1 cellular context compared by ENCODE assay signal in the genomic region with DNA sequence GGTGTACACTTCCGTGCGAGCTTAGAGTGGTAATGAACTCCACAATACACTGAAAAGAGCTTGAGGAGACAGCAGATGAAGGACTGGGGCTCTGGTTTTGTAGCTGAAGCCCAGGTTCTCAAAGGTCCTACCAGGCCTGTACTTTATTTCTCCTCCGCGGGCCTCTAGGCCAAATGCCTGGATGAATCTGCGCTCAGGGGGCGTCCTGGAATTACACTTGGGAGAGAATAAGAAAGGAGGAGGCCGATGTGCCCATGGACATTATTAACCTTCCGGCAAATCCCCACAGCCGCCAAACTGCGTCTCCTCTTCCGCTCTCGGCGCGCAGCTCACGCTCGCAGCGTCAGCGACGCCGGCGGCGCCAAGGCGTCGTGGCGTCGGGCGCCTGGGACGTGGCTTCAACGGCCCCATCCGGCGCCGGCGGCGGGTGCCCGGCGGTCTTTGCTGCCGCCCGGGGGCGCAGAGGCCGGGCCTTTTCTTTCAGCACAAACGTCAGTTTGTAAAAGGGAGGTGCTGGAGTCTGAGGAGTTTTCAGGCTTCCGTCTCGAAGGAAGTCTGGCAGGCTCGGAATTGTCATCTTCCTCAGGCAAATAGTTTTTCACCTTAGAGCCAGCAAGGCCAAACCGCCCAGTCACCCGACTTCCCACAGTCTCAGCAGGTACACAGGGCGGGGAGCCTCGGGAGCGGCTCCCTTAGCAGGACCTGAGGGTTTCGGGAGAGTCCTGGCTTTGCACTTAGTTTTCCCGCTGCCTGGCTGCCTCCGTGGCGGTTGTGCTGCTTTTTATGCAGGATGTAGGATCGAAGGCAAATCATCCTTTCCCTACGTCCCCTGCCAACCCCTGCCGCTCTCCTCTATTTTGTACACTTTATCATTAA.
TF ChIP-seq lines count a peak whose summit lies in the region.

Gene CCDC7 (plus strand): TSS at position 401 of the 876 bp plus-strand sequence. CDS start 5,503 bp downstream, outside the sequence.

TF ChIP-seq in K562, 482 proteins besides CTCF, POLR2A, EP300 and RAD21 (continued from another document and continues in another):
- TF ChIP-seq, protein P1, sequence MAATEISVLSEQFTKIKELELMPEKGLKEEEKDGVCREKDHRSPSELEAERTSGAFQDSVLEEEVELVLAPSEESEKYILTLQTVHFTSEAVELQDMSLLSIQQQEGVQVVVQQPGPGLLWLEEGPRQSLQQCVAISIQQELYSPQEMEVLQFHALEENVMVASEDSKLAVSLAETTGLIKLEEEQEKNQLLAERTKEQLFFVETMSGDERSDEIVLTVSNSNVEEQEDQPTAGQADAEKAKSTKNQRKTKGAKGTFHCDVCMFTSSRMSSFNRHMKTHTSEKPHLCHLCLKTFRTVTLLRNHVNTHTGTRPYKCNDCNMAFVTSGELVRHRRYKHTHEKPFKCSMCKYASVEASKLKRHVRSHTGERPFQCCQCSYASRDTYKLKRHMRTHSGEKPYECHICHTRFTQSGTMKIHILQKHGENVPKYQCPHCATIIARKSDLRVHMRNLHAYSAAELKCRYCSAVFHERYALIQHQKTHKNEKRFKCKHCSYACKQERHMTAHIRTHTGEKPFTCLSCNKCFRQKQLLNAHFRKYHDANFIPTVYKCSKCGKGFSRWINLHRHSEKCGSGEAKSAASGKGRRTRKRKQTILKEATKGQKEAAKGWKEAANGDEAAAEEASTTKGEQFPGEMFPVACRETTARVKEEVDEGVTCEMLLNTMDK (IDR thresholded peaks at IDR 0.05; ENCODE audit: borderline replicate concordance, insufficient read depth, low read depth, low read length, poor library complexity, severe bottlenecking), result peak; percentile 56
- no peak for TF ChIP-seq PURB (CRISPR knock-in tag; IDR thresholded peaks at IDR 0.05; ENCODE audit: low read depth)
- TF ChIP-seq, protein P2, sequence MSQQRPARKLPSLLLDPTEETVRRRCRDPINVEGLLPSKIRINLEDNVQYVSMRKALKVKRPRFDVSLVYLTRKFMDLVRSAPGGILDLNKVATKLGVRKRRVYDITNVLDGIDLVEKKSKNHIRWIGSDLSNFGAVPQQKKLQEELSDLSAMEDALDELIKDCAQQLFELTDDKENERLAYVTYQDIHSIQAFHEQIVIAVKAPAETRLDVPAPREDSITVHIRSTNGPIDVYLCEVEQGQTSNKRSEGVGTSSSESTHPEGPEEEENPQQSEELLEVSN (IDR thresholded peaks at IDR 0.05; ENCODE audit: borderline replicate concordance in 1 of 2, extremely low read depth in 1 of 2, insufficient read depth in 1 of 2, insufficient read length in 1 of 2, low read depth in 1 of 2, low read length in 1 of 2, poor library complexity in 1 of 2, severe bottlenecking in 1 of 2), result peak; percentile 68 to 86
- TF ChIP-seq RBFOX2 (IDR thresholded peaks at IDR 0.05; ENCODE audit: low read depth, low read length), result peak; percentile 98
- TF ChIP-seq ARID1B (IDR thresholded peaks at IDR 0.05), result no peak
- peak; percentile 89 for TF ChIP-seq CREB1 (IDR thresholded peaks at IDR 0.05)
- no peak for TF ChIP-seq CREB1 (CRISPR knock-in tag; IDR thresholded peaks at IDR 0.05)
- TF ChIP-seq PCBP1 (IDR thresholded peaks at IDR 0.05; ENCODE audit: low read depth, low read length, poor library complexity, severe bottlenecking), result no peak
- TF ChIP-seq HNRNPUL1 (IDR thresholded peaks at IDR 0.05; ENCODE audit: low read length), result no peak
- TF ChIP-seq ADNP (tag; IDR thresholded peaks at IDR 0.05), result no peak
- 0 out of 2 replicates have a peak, but pooled peaks have one; percentile 6 for TF ChIP-seq TCF7L2 (IDR thresholded peaks at IDR 0.05; ENCODE audit: low read depth, low read length)
- TF ChIP-seq ZNF217 (CRISPR knock-in tag; IDR thresholded peaks at IDR 0.05), result no peak
- peak; percentile 34; the same call in 1 of the 2 replicates for TF ChIP-seq OTX1 (CRISPR knock-in tag; IDR thresholded peaks at IDR 0.05)
- peak; percentile 30; the same call in 1 of the 2 replicates for TF ChIP-seq ZBTB1 (CRISPR knock-in tag; IDR thresholded peaks at IDR 0.05; ENCODE audit: borderline replicate concordance, low read depth)
- TF ChIP-seq, protein P3, sequence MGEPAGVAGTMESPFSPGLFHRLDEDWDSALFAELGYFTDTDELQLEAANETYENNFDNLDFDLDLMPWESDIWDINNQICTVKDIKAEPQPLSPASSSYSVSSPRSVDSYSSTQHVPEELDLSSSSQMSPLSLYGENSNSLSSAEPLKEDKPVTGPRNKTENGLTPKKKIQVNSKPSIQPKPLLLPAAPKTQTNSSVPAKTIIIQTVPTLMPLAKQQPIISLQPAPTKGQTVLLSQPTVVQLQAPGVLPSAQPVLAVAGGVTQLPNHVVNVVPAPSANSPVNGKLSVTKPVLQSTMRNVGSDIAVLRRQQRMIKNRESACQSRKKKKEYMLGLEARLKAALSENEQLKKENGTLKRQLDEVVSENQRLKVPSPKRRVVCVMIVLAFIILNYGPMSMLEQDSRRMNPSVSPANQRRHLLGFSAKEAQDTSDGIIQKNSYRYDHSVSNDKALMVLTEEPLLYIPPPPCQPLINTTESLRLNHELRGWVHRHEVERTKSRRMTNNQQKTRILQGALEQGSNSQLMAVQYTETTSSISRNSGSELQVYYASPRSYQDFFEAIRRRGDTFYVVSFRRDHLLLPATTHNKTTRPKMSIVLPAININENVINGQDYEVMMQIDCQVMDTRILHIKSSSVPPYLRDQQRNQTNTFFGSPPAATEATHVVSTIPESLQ (CRISPR knock-in tag; IDR thresholded peaks at IDR 0.05), result 0 out of 2 replicates have a peak, but pooled peaks have one; percentile 23
- no peak for TF ChIP-seq ZNF695 (CRISPR knock-in tag; IDR thresholded peaks at IDR 0.05)
- TF ChIP-seq FOXK1 (CRISPR knock-in tag; IDR thresholded peaks at IDR 0.05; ENCODE audit: borderline replicate concordance), result no peak
- TF ChIP-seq JUNB (CRISPR knock-in tag; conservative IDR thresholded peaks at IDR 0.05), result no peak
- no peak for TF ChIP-seq ZKSCAN8 (CRISPR knock-in tag; IDR thresholded peaks at IDR 0.05)
- TF ChIP-seq ZNF184 (CRISPR knock-in tag; IDR thresholded peaks at IDR 0.05), result no peak
- TF ChIP-seq COPS2 (conservative IDR thresholded peaks at IDR 0.05), result no peak
- TF ChIP-seq ZNF436 (CRISPR knock-in tag; IDR thresholded peaks at IDR 0.05), result no peak
- no peak for TF ChIP-seq IFI16 (CRISPR knock-in tag; IDR thresholded peaks at IDR 0.05)
- TF ChIP-seq SMC3 (conservative IDR thresholded peaks at IDR 0.05; ENCODE audit: insufficient read depth, low read depth, low read length), result 0 out of 2 replicates have a peak, but pooled peaks have one; percentile 15
- no peak for TF ChIP-seq PHF21A (IDR thresholded peaks at IDR 0.05; ENCODE audit: borderline replicate concordance, low read depth)
- peak; percentile 86 for TF ChIP-seq POLR2H (tag; IDR thresholded peaks at IDR 0.05; ENCODE audit: low read depth)
- TF ChIP-seq HNRNPL (IDR thresholded peaks at IDR 0.05; ENCODE audit: low read depth, low read length), result 0 out of 2 replicates have a peak, but pooled peaks have one; percentile 60
- TF ChIP-seq, protein P4, sequence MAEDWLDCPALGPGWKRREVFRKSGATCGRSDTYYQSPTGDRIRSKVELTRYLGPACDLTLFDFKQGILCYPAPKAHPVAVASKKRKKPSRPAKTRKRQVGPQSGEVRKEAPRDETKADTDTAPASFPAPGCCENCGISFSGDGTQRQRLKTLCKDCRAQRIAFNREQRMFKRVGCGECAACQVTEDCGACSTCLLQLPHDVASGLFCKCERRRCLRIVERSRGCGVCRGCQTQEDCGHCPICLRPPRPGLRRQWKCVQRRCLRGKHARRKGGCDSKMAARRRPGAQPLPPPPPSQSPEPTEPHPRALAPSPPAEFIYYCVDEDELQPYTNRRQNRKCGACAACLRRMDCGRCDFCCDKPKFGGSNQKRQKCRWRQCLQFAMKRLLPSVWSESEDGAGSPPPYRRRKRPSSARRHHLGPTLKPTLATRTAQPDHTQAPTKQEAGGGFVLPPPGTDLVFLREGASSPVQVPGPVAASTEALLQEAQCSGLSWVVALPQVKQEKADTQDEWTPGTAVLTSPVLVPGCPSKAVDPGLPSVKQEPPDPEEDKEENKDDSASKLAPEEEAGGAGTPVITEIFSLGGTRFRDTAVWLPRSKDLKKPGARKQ (CRISPR knock-in tag; IDR thresholded peaks at IDR 0.05), result no peak
- TF ChIP-seq ETS2 (tag; IDR thresholded peaks at IDR 0.05; ENCODE audit: borderline replicate concordance, poor library complexity, severe bottlenecking), result no peak
- TF ChIP-seq, protein P5, sequence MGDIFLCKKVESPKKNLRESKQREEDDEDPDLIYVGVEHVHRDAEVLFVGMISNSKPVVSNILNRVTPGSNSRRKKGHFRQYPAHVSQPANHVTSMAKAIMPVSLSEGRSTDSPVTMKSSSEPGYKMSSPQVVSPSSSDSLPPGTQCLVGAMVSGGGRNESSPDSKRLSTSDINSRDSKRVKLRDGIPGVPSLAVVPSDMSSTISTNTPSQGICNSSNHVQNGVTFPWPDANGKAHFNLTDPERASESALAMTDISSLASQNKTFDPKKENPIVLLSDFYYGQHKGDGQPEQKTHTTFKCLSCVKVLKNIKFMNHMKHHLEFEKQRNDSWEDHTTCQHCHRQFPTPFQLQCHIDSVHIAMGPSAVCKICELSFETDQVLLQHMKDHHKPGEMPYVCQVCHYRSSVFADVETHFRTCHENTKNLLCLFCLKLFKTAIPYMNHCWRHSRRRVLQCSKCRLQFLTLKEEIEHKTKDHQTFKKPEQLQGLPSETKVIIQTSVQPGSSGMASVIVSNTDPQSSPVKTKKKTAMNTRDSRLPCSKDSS (IDR thresholded peaks at IDR 0.05; ENCODE audit: low read depth, partially characterized antibody), result no peak
- peak; percentile 77 for TF ChIP-seq ZKSCAN1 (IDR thresholded peaks at IDR 0.05; ENCODE audit: low read depth, low read length)
- TF ChIP-seq YY1 (IDR thresholded peaks at IDR 0.05; ENCODE audit: borderline replicate concordance in 1 of 3, control insufficient read depth in 1 of 3, extremely low read depth in 1 of 3, insufficient read depth in 3 of 3, insufficient read length in 1 of 3, insufficient replicate concordance in 2 of 3, low read depth in 1 of 3, low read length in 2 of 3), result peak in 2 of 3 experiments; percentile 71 to 82
- TF ChIP-seq, protein P6, sequence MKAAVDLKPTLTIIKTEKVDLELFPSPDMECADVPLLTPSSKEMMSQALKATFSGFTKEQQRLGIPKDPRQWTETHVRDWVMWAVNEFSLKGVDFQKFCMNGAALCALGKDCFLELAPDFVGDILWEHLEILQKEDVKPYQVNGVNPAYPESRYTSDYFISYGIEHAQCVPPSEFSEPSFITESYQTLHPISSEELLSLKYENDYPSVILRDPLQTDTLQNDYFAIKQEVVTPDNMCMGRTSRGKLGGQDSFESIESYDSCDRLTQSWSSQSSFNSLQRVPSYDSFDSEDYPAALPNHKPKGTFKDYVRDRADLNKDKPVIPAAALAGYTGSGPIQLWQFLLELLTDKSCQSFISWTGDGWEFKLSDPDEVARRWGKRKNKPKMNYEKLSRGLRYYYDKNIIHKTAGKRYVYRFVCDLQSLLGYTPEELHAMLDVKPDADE (conservative IDR thresholded peaks at IDR 0.05; ENCODE audit: control insufficient read depth, low read depth, low read length), result peak; percentile 62; the same call in 1 of the 2 replicates
- TF ChIP-seq SMARCA5 (IDR thresholded peaks at IDR 0.05), result no peak
- TF ChIP-seq HMG20B (CRISPR knock-in tag; IDR thresholded peaks at IDR 0.05), result no peak
- TF ChIP-seq HDAC3 (IDR thresholded peaks at IDR 0.05; ENCODE audit: borderline replicate concordance, partially characterized antibody), result peak; percentile 71
- TF ChIP-seq KDM5B (IDR thresholded peaks at IDR 0.05; ENCODE audit: insufficient replicate concordance, low read depth, low read length), result peak; percentile 88
- TF ChIP-seq ZC3H4 (CRISPR knock-in tag; IDR thresholded peaks at IDR 0.05; ENCODE audit: borderline replicate concordance), result no peak
- TF ChIP-seq MTF1 (CRISPR knock-in tag; IDR thresholded peaks at IDR 0.05; ENCODE audit: borderline replicate concordance), result no peak
- 0 out of 2 replicates have a peak, but pooled peaks have one; percentile 35 for TF ChIP-seq ZNF584 (CRISPR knock-in tag; IDR thresholded peaks at IDR 0.05; ENCODE audit: low read depth)
- no peak for TF ChIP-seq SAFB2 (IDR thresholded peaks at IDR 0.05; ENCODE audit: borderline replicate concordance, low read depth, low read length, severe bottlenecking)
- TF ChIP-seq ZNF76 (CRISPR knock-in tag; IDR thresholded peaks at IDR 0.05; ENCODE audit: borderline replicate concordance), result no peak
- TF ChIP-seq ESRRA (IDR thresholded peaks at IDR 0.05; ENCODE audit: borderline replicate concordance, low read depth), result peak; percentile 43; the same call in 1 of the 2 replicates
- TF ChIP-seq ARID3A (IDR thresholded peaks at IDR 0.05; ENCODE audit: borderline replicate concordance, low read depth, low read length), result no peak
- peak; percentile 59; the same call in 1 of the 2 replicates for TF ChIP-seq GATAD2B (IDR thresholded peaks at IDR 0.05; ENCODE audit: borderline replicate concordance)
- peak; percentile 74 to 77; a peak in 3 of 4 replicates for TF ChIP-seq ETV6 (IDR thresholded peaks at IDR 0.05; ENCODE audit: borderline replicate concordance in 1 of 2, low read depth in 2 of 2, low read length in 1 of 2)
- no peak for TF ChIP-seq ETV6 (CRISPR knock-in tag; IDR thresholded peaks at IDR 0.05; ENCODE audit: borderline replicate concordance)
- TF ChIP-seq PTBP1 (IDR thresholded peaks at IDR 0.05; ENCODE audit: low read depth, low read length), result no peak
- TF ChIP-seq EHMT2 (IDR thresholded peaks at IDR 0.05), result no peak
- no peak for TF ChIP-seq ZFPM2 (CRISPR knock-in tag; IDR thresholded peaks at IDR 0.05)
- no peak for TF ChIP-seq DACH1 (IDR thresholded peaks at IDR 0.05; ENCODE audit: partially characterized antibody)
- no peak for TF ChIP-seq ESRRB (CRISPR knock-in tag; IDR thresholded peaks at IDR 0.05; ENCODE audit: borderline replicate concordance)
- no peak for TF ChIP-seq GABPB2 (CRISPR knock-in tag; conservative IDR thresholded peaks at IDR 0.05)
- no peak for TF ChIP-seq ZC3H8 (IDR thresholded peaks at IDR 0.05)
- TF ChIP-seq ZFX (CRISPR knock-in tag; IDR thresholded peaks at IDR 0.05), result peak; percentile 89
- no peak for TF ChIP-seq CC2D1A (IDR thresholded peaks at IDR 0.05)
- TF ChIP-seq ELK3 (CRISPR knock-in tag; IDR thresholded peaks at IDR 0.05), result no peak
